ENCODE assay signal across 8 cellular contexts in genomic region chr19:46787331-46788100, GRCh38. TPM values are rescaled to one million over a fixed set of nuclear protein-coding genes. Genes with fewer than 3 reads are reported as not detected.
A peak's percentile ranks its signal among the peaks of the same experiment; 100 is the strongest.
DNase-seq lines count a peak whose midpoint lies in the region; ATAC-seq and TF ChIP-seq lines count a peak whose summit lies in the region.

No MANE protein-coding gene starts in this region.

- peak overlapping the region; percentile 83 for H3K27ac ChIP-seq in skeletal muscle tissue (ENCODE audit: low read depth, low read length)

- H3K9me3 ChIP-seq in BE2C (no peaks in the 10 kb centered on the region), iPS-18c (ENCODE audit: control insufficient read depth, insufficient read depth, low read length) (no peaks in the 10 kb centered on the region), skeletal muscle tissue (ENCODE audit: control insufficient read depth in 3 of 3, low read length in 3 of 3) (no peaks in the 10 kb centered on the region)

- H3K4me3 ChIP-seq in BE2C (ENCODE audit: low read depth, low read length) (peak overlapping the region; percentile 100), HFF-Myc (replicated peaks; ENCODE audit: low read depth, low read length) (peak overlapping the region; percentile 95), astrocyte of the spinal cord (ENCODE audit: low read depth, low read length) (peak overlapping the region; percentile 88), iPS-18c (ENCODE audit: insufficient read depth, low read depth, low read length) (peak overlapping the region; percentile 86), skeletal muscle tissue (ENCODE audit: low read length in 3 of 3) (peak overlapping the region; percentile 66 to 80 (median 72))

- no peak for ATAC-seq in HG03342 (IDR thresholded peaks at IDR 0.05; ENCODE audit: unreplicated experiment)
- no peak for ATAC-seq in GM21367 (IDR thresholded peaks at IDR 0.05; ENCODE audit: unreplicated experiment)

- H3K9ac ChIP-seq in skeletal muscle tissue (ENCODE audit: low read depth in 1 of 3, low read length in 3 of 3) = peak overlapping the region; percentile 65 to 71 (median 69)

- DNase-seq in BE2C (peak; percentile 84), HFF-Myc (ENCODE audit: extremely low read depth, low read depth) (no peak), SK-N-DZ (ENCODE audit: low spot score) (peak; percentile 59), astrocyte of the spinal cord (ENCODE audit: low read depth, low spot score) (peak; percentile 67)

- TF ChIP-seq CTCF in BE2C (IDR thresholded peaks at IDR 0.05; ENCODE audit: low read depth, low read length) = no peak
- no peak for TF ChIP-seq CTCF in HFF-Myc (IDR thresholded peaks at IDR 0.05; ENCODE audit: low read depth, low read length, missing control alignments)
- TF ChIP-seq CTCF in astrocyte of the spinal cord (IDR thresholded peaks at IDR 0.05; ENCODE audit: low read depth, low read length) = no peak

- H3K36me3 ChIP-seq in BE2C (peaks cover 42% of the 10 kb centered on the region), skeletal muscle tissue (ENCODE audit: control insufficient read depth in 3 of 3, insufficient read depth in 3 of 3, low read length in 3 of 3) (peaks cover 0 to 2% (median 0%) of the 10 kb centered on the region in 3 donors)

- H3K4me1 ChIP-seq in BE2C (peaks cover 3% of the 10 kb centered on the region), skeletal muscle tissue (ENCODE audit: control insufficient read depth in 3 of 3, insufficient read depth in 3 of 3, low read length in 3 of 3) (peaks cover 29 to 38% (median 37%) of the 10 kb centered on the region in 3 donors)

- in situ Hi-C loops in astrocyte of the spinal cord (cut with HindIII; ENCODE audit: low sequenced_read_pairs) = no loop called here

- H3K27me3 ChIP-seq in BE2C (no peaks in the 10 kb centered on the region), skeletal muscle tissue (ENCODE audit: control insufficient read depth in 3 of 3, insufficient read depth in 3 of 3, low read length in 3 of 3) (peaks cover 0 to 40% (median 15%) of the 10 kb centered on the region in 3 donors)

RNA-seq across cellular contexts. Expression of gene SLC1A5, which starts 0.9 kb away (rescaled TPM):
- 164 TPM for polyA plus RNA-seq in BE2C (2012; ENCODE audit: insufficient read depth, insufficient read length, low read depth)
- polyA plus RNA-seq in SK-N-DZ (2014; cell fraction: cytosol; rRNA removed) = 66.6 and 78.1 TPM in 2 replicates
- polyA plus RNA-seq in SK-N-DZ (2014; cell fraction: nucleus; rRNA removed) = 30.3 and 33.5 TPM in 2 replicates
- 24.5 TPM for total RNA-seq in skeletal muscle tissue

RNA-seq across cellular contexts. Expression of gene STRN4, which starts 41.3 kb away (rescaled TPM):
- 237 TPM for polyA plus RNA-seq in BE2C (2012; ENCODE audit: insufficient read depth, insufficient read length, low read depth)
- 85.9 and 92.5 TPM in 2 replicates for polyA plus RNA-seq in SK-N-DZ (2014; cell fraction: cytosol; rRNA removed)
- polyA plus RNA-seq in SK-N-DZ (2014; cell fraction: nucleus; rRNA removed) = 108 and 111 TPM in 2 replicates
- 28.2 TPM for total RNA-seq in skeletal muscle tissue

RNA-seq across cellular contexts. Expression of gene FKRP, which starts 41.7 kb away (rescaled TPM):
- polyA plus RNA-seq in BE2C (2012; ENCODE audit: insufficient read depth, insufficient read length, low read depth) = 29.4 TPM
- polyA plus RNA-seq in SK-N-DZ (2014; cell fraction: cytosol; rRNA removed) = 10.1 and 19.0 TPM in 2 replicates
- polyA plus RNA-seq in SK-N-DZ (2014; cell fraction: nucleus; rRNA removed) = 8.9 and 12.5 TPM in 2 replicates
- 5.7 TPM for total RNA-seq in skeletal muscle tissue
